ENCODE assay signal across 1 cellular context in the genomic region with DNA sequence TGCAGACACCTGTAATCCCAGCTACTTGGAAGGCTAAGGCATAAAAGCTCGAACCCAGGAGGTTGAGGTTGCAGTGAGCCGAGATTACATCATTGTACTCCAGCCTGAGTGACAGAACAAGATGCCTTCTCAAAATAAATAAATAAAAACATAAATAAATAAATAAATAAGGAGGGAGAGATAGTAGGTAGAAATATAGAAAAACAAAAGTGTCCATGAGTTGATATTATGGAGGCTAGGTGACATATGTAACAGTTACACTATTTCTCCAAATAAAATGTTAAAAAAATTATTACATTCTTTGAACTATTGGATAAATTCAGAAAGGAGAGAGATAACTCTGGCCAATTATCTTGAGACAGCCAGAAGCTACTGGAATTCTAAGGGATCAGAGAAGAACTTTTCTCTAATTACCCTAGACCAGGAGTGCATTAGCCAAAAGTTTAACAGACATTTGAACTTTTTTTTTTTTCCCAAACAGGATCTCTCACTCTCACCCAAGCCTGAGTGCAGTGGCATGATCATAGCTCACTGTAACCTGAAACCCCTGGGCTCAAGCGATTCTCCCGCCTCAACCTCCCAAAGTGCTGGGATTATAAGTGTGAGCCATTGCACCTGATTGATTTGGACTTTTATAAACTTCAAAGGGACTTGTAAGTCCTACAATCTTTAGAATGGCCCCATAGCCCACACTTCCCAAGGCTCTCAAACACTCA.
A peak's percentile ranks its signal among the peaks of the same experiment; 100 is the strongest.
TF ChIP-seq lines count a peak whose summit lies in the region.

No MANE protein-coding gene starts in this region.

TF ChIP-seq in HEK293, 187 proteins besides CTCF, POLR2A, EP300 and RAD21 (continued from another document and continues in another):
- peak; percentile 64; the same call in 1 of the 2 replicates for TF ChIP-seq IKZF3 (tag by site-specific recombination; IDR thresholded peaks at IDR 0.05)
- no peak for TF ChIP-seq ZNF677 (tag by site-specific recombination; IDR thresholded peaks at IDR 0.05)
- TF ChIP-seq, protein P1, sequence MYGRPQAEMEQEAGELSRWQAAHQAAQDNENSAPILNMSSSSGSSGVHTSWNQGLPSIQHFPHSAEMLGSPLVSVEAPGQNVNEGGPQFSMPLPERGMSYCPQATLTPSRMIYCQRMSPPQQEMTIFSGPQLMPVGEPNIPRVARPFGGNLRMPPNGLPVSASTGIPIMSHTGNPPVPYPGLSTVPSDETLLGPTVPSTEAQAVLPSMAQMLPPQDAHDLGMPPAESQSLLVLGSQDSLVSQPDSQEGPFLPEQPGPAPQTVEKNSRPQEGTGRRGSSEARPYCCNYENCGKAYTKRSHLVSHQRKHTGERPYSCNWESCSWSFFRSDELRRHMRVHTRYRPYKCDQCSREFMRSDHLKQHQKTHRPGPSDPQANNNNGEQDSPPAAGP (tag by site-specific recombination; IDR thresholded peaks at IDR 0.05) = no peak
- TF ChIP-seq, protein P2, sequence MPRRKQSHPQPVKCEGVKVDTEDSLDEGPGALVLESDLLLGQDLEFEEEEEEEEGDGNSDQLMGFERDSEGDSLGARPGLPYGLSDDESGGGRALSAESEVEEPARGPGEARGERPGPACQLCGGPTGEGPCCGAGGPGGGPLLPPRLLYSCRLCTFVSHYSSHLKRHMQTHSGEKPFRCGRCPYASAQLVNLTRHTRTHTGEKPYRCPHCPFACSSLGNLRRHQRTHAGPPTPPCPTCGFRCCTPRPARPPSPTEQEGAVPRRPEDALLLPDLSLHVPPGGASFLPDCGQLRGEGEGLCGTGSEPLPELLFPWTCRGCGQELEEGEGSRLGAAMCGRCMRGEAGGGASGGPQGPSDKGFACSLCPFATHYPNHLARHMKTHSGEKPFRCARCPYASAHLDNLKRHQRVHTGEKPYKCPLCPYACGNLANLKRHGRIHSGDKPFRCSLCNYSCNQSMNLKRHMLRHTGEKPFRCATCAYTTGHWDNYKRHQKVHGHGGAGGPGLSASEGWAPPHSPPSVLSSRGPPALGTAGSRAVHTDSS (tag by site-specific recombination; IDR thresholded peaks at IDR 0.05) = no peak
- no peak for TF ChIP-seq ZNF148 (tag by site-specific recombination; IDR thresholded peaks at IDR 0.05; ENCODE audit: borderline replicate concordance)
- 0 out of 2 replicates have a peak, but pooled peaks have one; percentile 20 for TF ChIP-seq ZNF302 (tag by site-specific recombination; IDR thresholded peaks at IDR 0.05; ENCODE audit: low read depth)
- TF ChIP-seq, protein P3, sequence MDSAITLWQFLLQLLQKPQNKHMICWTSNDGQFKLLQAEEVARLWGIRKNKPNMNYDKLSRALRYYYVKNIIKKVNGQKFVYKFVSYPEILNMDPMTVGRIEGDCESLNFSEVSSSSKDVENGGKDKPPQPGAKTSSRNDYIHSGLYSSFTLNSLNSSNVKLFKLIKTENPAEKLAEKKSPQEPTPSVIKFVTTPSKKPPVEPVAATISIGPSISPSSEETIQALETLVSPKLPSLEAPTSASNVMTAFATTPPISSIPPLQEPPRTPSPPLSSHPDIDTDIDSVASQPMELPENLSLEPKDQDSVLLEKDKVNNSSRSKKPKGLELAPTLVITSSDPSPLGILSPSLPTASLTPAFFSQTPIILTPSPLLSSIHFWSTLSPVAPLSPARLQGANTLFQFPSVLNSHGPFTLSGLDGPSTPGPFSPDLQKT (IDR thresholded peaks at IDR 0.05; ENCODE audit: borderline replicate concordance, low read depth, low read length) = no peak
- TF ChIP-seq ZNF23 (tag by site-specific recombination; IDR thresholded peaks at IDR 0.05; ENCODE audit: borderline replicate concordance) = 0 out of 2 replicates have a peak, but pooled peaks have one; percentile 30
- no peak for TF ChIP-seq ZNF670 (tag by site-specific recombination; IDR thresholded peaks at IDR 0.05; ENCODE audit: low read depth)
- TF ChIP-seq WT1 (tag by site-specific recombination; IDR thresholded peaks at IDR 0.05) = peak; percentile 8; the same call in 1 of the 2 replicates
- TF ChIP-seq ZNF121 (tag by site-specific recombination; IDR thresholded peaks at IDR 0.05) = no peak
- no peak for TF ChIP-seq SP2 (tag by site-specific recombination; IDR thresholded peaks at IDR 0.05)
- TF ChIP-seq SALL2 (tag by site-specific recombination; IDR thresholded peaks at IDR 0.05; ENCODE audit: borderline replicate concordance) = no peak
- no peak for TF ChIP-seq ZNF404 (tag by site-specific recombination; IDR thresholded peaks at IDR 0.05)
- peak; percentile 87; the same call in 1 of the 2 replicates for TF ChIP-seq ZNF155 (tag by site-specific recombination; IDR thresholded peaks at IDR 0.05)
- no peak for TF ChIP-seq MYNN (tag by site-specific recombination; IDR thresholded peaks at IDR 0.05; ENCODE audit: borderline replicate concordance)
- TF ChIP-seq ZNF501 (tag by site-specific recombination; IDR thresholded peaks at IDR 0.05) = no peak
- no peak for TF ChIP-seq ZBTB7A (tag by site-specific recombination; IDR thresholded peaks at IDR 0.05; ENCODE audit: low read depth)
- no peak for TF ChIP-seq ZNF16 (tag by site-specific recombination; IDR thresholded peaks at IDR 0.05; ENCODE audit: low read depth)
- no peak for TF ChIP-seq ZNF449 (tag by site-specific recombination; IDR thresholded peaks at IDR 0.05)
- no peak for TF ChIP-seq YY1 (tag by site-specific recombination; IDR thresholded peaks at IDR 0.05)
- TF ChIP-seq ZNF114 (tag by site-specific recombination; IDR thresholded peaks at IDR 0.05) = no peak
- no peak for TF ChIP-seq GLI4 (tag by site-specific recombination; IDR thresholded peaks at IDR 0.05)
- peak; percentile 56; the same call in 1 of the 2 replicates for TF ChIP-seq ZXDB (tag by site-specific recombination; IDR thresholded peaks at IDR 0.05)
- TF ChIP-seq HIC1 (tag by site-specific recombination; IDR thresholded peaks at IDR 0.05) = no peak
- no peak for TF ChIP-seq EGR2 (tag by site-specific recombination; IDR thresholded peaks at IDR 0.05; ENCODE audit: low read depth)
- TF ChIP-seq, protein P4, sequence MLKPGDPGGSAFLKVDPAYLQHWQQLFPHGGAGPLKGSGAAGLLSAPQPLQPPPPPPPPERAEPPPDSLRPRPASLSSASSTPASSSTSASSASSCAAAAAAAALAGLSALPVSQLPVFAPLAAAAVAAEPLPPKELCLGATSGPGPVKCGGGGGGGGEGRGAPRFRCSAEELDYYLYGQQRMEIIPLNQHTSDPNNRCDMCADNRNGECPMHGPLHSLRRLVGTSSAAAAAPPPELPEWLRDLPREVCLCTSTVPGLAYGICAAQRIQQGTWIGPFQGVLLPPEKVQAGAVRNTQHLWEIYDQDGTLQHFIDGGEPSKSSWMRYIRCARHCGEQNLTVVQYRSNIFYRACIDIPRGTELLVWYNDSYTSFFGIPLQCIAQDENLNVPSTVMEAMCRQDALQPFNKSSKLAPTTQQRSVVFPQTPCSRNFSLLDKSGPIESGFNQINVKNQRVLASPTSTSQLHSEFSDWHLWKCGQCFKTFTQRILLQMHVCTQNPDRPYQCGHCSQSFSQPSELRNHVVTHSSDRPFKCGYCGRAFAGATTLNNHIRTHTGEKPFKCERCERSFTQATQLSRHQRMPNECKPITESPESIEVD (tag by site-specific recombination; IDR thresholded peaks at IDR 0.05) = peak; percentile 86
- peak; percentile 79; the same call in 1 of the 2 replicates for TF ChIP-seq ZNF791 (tag by site-specific recombination; IDR thresholded peaks at IDR 0.05)
- TF ChIP-seq KLF9 (tag by site-specific recombination; IDR thresholded peaks at IDR 0.05; ENCODE audit: low read depth) = no peak
- no peak for TF ChIP-seq ZIC2 (tag by site-specific recombination; IDR thresholded peaks at IDR 0.05)
- TF ChIP-seq ZSCAN5A (tag by site-specific recombination; IDR thresholded peaks at IDR 0.05) = no peak
- TF ChIP-seq ZFP41 (tag by site-specific recombination; IDR thresholded peaks at IDR 0.05; ENCODE audit: borderline replicate concordance) = no peak
- no peak for TF ChIP-seq GFI1B (tag by site-specific recombination; IDR thresholded peaks at IDR 0.05)
- TF ChIP-seq GLI2 (tag by site-specific recombination; IDR thresholded peaks at IDR 0.05; ENCODE audit: borderline replicate concordance, low read depth) = no peak
- TF ChIP-seq, protein P5, sequence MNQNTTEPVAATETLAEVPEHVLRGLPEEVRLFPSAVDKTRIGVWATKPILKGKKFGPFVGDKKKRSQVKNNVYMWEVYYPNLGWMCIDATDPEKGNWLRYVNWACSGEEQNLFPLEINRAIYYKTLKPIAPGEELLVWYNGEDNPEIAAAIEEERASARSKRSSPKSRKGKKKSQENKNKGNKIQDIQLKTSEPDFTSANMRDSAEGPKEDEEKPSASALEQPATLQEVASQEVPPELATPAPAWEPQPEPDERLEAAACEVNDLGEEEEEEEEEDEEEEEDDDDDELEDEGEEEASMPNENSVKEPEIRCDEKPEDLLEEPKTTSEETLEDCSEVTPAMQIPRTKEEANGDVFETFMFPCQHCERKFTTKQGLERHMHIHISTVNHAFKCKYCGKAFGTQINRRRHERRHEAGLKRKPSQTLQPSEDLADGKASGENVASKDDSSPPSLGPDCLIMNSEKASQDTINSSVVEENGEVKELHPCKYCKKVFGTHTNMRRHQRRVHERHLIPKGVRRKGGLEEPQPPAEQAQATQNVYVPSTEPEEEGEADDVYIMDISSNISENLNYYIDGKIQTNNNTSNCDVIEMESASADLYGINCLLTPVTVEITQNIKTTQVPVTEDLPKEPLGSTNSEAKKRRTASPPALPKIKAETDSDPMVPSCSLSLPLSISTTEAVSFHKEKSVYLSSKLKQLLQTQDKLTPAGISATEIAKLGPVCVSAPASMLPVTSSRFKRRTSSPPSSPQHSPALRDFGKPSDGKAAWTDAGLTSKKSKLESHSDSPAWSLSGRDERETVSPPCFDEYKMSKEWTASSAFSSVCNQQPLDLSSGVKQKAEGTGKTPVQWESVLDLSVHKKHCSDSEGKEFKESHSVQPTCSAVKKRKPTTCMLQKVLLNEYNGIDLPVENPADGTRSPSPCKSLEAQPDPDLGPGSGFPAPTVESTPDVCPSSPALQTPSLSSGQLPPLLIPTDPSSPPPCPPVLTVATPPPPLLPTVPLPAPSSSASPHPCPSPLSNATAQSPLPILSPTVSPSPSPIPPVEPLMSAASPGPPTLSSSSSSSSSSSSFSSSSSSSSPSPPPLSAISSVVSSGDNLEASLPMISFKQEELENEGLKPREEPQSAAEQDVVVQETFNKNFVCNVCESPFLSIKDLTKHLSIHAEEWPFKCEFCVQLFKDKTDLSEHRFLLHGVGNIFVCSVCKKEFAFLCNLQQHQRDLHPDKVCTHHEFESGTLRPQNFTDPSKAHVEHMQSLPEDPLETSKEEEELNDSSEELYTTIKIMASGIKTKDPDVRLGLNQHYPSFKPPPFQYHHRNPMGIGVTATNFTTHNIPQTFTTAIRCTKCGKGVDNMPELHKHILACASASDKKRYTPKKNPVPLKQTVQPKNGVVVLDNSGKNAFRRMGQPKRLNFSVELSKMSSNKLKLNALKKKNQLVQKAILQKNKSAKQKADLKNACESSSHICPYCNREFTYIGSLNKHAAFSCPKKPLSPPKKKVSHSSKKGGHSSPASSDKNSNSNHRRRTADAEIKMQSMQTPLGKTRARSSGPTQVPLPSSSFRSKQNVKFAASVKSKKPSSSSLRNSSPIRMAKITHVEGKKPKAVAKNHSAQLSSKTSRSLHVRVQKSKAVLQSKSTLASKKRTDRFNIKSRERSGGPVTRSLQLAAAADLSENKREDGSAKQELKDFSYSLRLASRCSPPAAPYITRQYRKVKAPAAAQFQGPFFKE (tag by site-specific recombination; IDR thresholded peaks at IDR 0.05; ENCODE audit: borderline replicate concordance) = no peak
